ENCODE assay signal across 10 cellular contexts in genomic region chr13:110525328-110526319, GRCh38. TPM values are rescaled to one million over a fixed set of nuclear protein-coding genes. Genes with fewer than 3 reads are reported as not detected.
DNase-seq lines count a peak whose midpoint lies in the region; ATAC-seq and TF ChIP-seq lines count a peak whose summit lies in the region.
"Had no signal": no experiment of that assay in that cellular context is flagged by ENCODE, and none has a peak within 500 bp of the region (broad histone marks: within the 10 kb centered on the region; RNA-seq: fewer than 3 reads in every experiment).

No MANE protein-coding gene starts in this region.

- no peaks in the 10 kb centered on the region for H3K27me3 ChIP-seq in esophagus squamous epithelium

- no peaks in the 10 kb centered on the region for H3K36me3 ChIP-seq in esophagus squamous epithelium
- H3K36me3 ChIP-seq: SJSA1 had no signal

- no peak for TF ChIP-seq POLR2A in esophagus squamous epithelium (IDR thresholded peaks at IDR 0.05)

- no peaks in the 10 kb centered on the region for H3K9me3 ChIP-seq in esophagus squamous epithelium
- H3K9me3 ChIP-seq: SJSA1 had no signal

- no peak overlapping the region for H3K4me3 ChIP-seq in esophagus squamous epithelium
- H3K4me3 ChIP-seq: SJSA1 had no signal

- peak; percentile 18 for DNase-seq in DMS 273 (lab: John Stamatoyannopoulos, UW; ENCODE audit: unreplicated experiment)
- DNase-seq in DMS 273 treated with DMSO at 0.1 percent for 48 hours (lab: John Stamatoyannopoulos, UW), result no peak
- peak; percentile 98 for DNase-seq in NCI-H2029 (lab: John Stamatoyannopoulos, UW)
- peak; percentile 63 for DNase-seq in Right ventricle myocardium superior
- DNase-seq in esophagus squamous epithelium (lab: John Stamatoyannopoulos, UW), result no peak
- DNase-seq in GDM1 (lab: John Stamatoyannopoulos, UW), result no peak
- DNase-seq in superior temporal gyrus (ENCODE audit: extremely low spot score), result no peak

- ATAC-seq in HG02642 (IDR thresholded peaks at IDR 0.05; ENCODE audit: poor library complexity, unreplicated experiment) (peak; percentile 84), Right ventricle myocardium superior (ENCODE audit: poor library complexity) (peak; percentile 67)

- intact Hi-C loops in Right ventricle myocardium superior (cut with DNase I) (no loop called here), esophagus squamous epithelium (cut with DNase I) (no loop called here)

- peaks cover 8 to 52% (median 9%) of the 10 kb centered on the region in 3 donors for H3K4me1 ChIP-seq in esophagus squamous epithelium

- WGBS in esophagus squamous epithelium, 2 donors, result 73 to 83% methylated on average over 7 to 11 of the region's 25 CpGs

- H3K27ac ChIP-seq in esophagus squamous epithelium, result no peak overlapping the region
- H3K27ac ChIP-seq: 22Rv1, SJSA1 had no signal

- no peak for TF ChIP-seq CTCF in esophagus squamous epithelium (IDR thresholded peaks at IDR 0.05)

RNA-seq across cellular contexts. Expression of gene RAB20, which starts 35.9 kb away (rescaled TPM):
- total RNA-seq in Right ventricle myocardium superior (10.0 TPM), esophagus squamous epithelium (1 to 10 TPM; 1.3 to 7.2 (median 4.3) TPM)

Comparison
In these comparisons a context has a peak if more than half of its experiments do, and no peak if none do; other contexts are left out.
1. DNase-seq: peak in DMS 273 (single experiment), NCI-H2029 (single experiment) and Right ventricle myocardium superior (single experiment); none in DMS 273 treated with DMSO at 0.1 percent for 48 hours (single experiment), esophagus squamous epithelium (single experiment), GDM1 (single experiment) and superior temporal gyrus (single experiment).